In genomic region chr11:37072538-37072937, GRCh38 we compare ENCODE assay signal across 30 cellular contexts.
"Had no signal": no experiment of that assay in that cellular context is flagged by ENCODE, and none has a peak within 500 bp of the region (broad histone marks: within the 10 kb centered on the region; RNA-seq: fewer than 3 reads in every experiment).

No MANE protein-coding gene starts in this region.

- H3K4me3 ChIP-seq: colonic mucosa, esophagus squamous epithelium, gastrocnemius medialis, heart left ventricle had no signal

- H3K36me3 ChIP-seq: brain microvascular endothelial cell, colonic mucosa, esophagus squamous epithelium, gastrocnemius medialis, heart left ventricle, WERI-Rb-1 had no signal

- H3K9me3 ChIP-seq: colonic mucosa, esophagus squamous epithelium, gastrocnemius medialis, heart left ventricle had no signal

- H3K4me1 ChIP-seq: colonic mucosa, esophagus squamous epithelium, foreskin keratinocyte, gastrocnemius medialis, heart left ventricle had no signal

- H3K27ac ChIP-seq: brain microvascular endothelial cell, colonic mucosa, epithelial cell of prostate, esophagus squamous epithelium, foreskin keratinocyte, gastrocnemius medialis, heart left ventricle, WERI-Rb-1 had no signal

- DNase-seq: activated B cell treated with CpG ODN at 0.5 μM for 24 hours; activated CD4-positive, alpha-beta memory T cell treated with anti-CD3 and anti-CD28 coated beads, Interleukin-2, amount 10 ng/mL, durations not matched to agents 7 days and 5 days; activated CD4-positive, alpha-beta T cell treated with anti-CD3 and anti-CD28 coated beads for 48 hours; activated CD8-positive, alpha-beta memory T cell treated with anti-CD3 and anti-CD28 coated beads, Interleukin-2, amount 50 U/mL, for 48 hours; activated gamma-delta T cell; activated naive CD4-positive, alpha-beta T cell; activated naive CD4-positive, alpha-beta T cell treated with anti-CD3 and anti-CD28 coated beads, Interleukin-2, amount 10 ng/mL, durations not matched to agents 7 days and 5 days; activated naive CD8-positive, alpha-beta T cell treated with anti-CD3 and anti-CD28 coated beads, Interleukin-2, amount 10 ng/mL, durations not matched to agents 7 days and 5 days; activated T-cell treated with anti-CD3 and anti-CD28 coated beads for 4 hours; activated T-cell treated with anti-CD3 and anti-CD28 coated beads, Interleukin-2, amount 50 U/mL, for 24 hours; activated T-cell treated with anti-CD3 and anti-CD28 coated beads, Interleukin-2, amount 50 U/mL, for 72 hours; amniotic stem cell; anterior cingulate cortex; brain microvascular endothelial cell; central memory CD4-positive, alpha-beta T cell; cerebellar nuclear complex; colonic mucosa; effector CD8-positive, alpha-beta T cell; esophagus squamous epithelium; foreskin keratinocyte; gastrocnemius medialis; glutamatergic neuron; heart left ventricle; T-helper 1 cell; T-helper 17 cell; T1000; WERI-Rb-1 had no signal

- H3K27me3 ChIP-seq: brain microvascular endothelial cell, colonic mucosa, esophagus squamous epithelium, foreskin keratinocyte, gastrocnemius medialis, heart left ventricle had no signal

- ATAC-seq: activated CD4-positive, CD25-positive, alpha-beta regulatory T cell treated with anti-CD3 and anti-CD28 coated beads, Interleukin-2, amount 50 U/mL, for 24 hours; activated naive CD4-positive, alpha-beta T cell treated with anti-CD3 and anti-CD28 coated beads, Interleukin-2, amount 50 U/mL, for 72 hours; activated T-cell treated with anti-CD3 and anti-CD28 coated beads, Interleukin-2, amount 50 U/mL, for 72 hours; foreskin keratinocyte; gastrocnemius medialis; heart left ventricle; T-helper 17 cell had no signal
